16 cellular contexts compared by ENCODE assay signal in genomic region chr12:62977419-62977818, GRCh38. TPM values are rescaled to one million over a fixed set of nuclear protein-coding genes. Genes with fewer than 3 reads are reported as not detected.
DNase-seq lines count a peak whose midpoint lies in the region; ATAC-seq and TF ChIP-seq lines count a peak whose summit lies in the region.
"Had no signal": no experiment of that assay in that cellular context is flagged by ENCODE, and none has a peak within 500 bp of the region (broad histone marks: within the 10 kb centered on the region; RNA-seq: fewer than 3 reads in every experiment).

No MANE protein-coding gene starts in this region.

- H3K27me3 ChIP-seq in A673 (replicated peaks; ENCODE audit: insufficient read depth, low read depth, low read length, poor library complexity): no peaks in the 10 kb centered on the region
- H3K27me3 ChIP-seq: left lung had no signal

- TF ChIP-seq POLR2A in erythroblast (IDR thresholded peaks at IDR 0.05; ENCODE audit: low read length): no peak

- H3K27ac ChIP-seq in A673 (ENCODE audit: low read depth, low read length, poor library complexity, severe bottlenecking): no peak overlapping the region
- H3K27ac ChIP-seq: left lung had no signal

- H3K4me3 ChIP-seq in A673 (ENCODE audit: low read depth, low read length, poor library complexity, severe bottlenecking): peak overlapping the region; percentile 9
- H3K4me3 ChIP-seq: left lung had no signal

- CTCF ChIA-PET in A673 (lab: Charles Lee): no interaction called here

- intact Hi-C loops in A673 (cut with micrococcal nuclease; ENCODE audit: unreplicated experiment): no loop called here

- no peaks in the 10 kb centered on the region for H3K9me3 ChIP-seq in A673 (ENCODE audit: low read depth, low read length, poor library complexity, severe bottlenecking)
- H3K9me3 ChIP-seq: left lung had no signal

- BruUV-seq in A673 (replicated peaks; lab: Mats Ljungman, UMichigan): no TSS peak

- peaks cover 4% of the 10 kb centered on the region for H3K4me1 ChIP-seq in A673 (ENCODE audit: insufficient read depth, low read length, poor library complexity, severe bottlenecking)
- H3K4me1 ChIP-seq: left lung had no signal

- POLR2A ChIA-PET in A673 (lab: Charles Lee; ENCODE audit: low non-redundant PET): no interaction called here

- no peaks in the 10 kb centered on the region for H3K36me3 ChIP-seq in A673 (ENCODE audit: insufficient read depth, low read length, poor library complexity, severe bottlenecking)
- H3K36me3 ChIP-seq: left lung had no signal

- DNase-seq in A673 (ENCODE audit: low spot score): peak; percentile 75
- DNase-seq in GM04503 (ENCODE audit: low read depth): peak; percentile 3
- DNase-seq in NCI-H748 treated with DMSO at 0.1 percent for 48 hours (lab: John Stamatoyannopoulos, UW): peak; percentile 73
- peak; percentile 40 to 46 for DNase-seq in erythroblast (lab: John Stamatoyannopoulos, UW)
- no peak for DNase-seq in RKO (ENCODE audit: low spot score)
- DNase-seq in NCI-H446 treated with DMSO at 0.1 percent for 48 hours (lab: John Stamatoyannopoulos, UW): no peak
- no peak for DNase-seq in hypothalamus (lab: John Stamatoyannopoulos, UW)
- DNase-seq: activated CD4-positive, alpha-beta T cell treated with anti-CD3 and anti-CD28 coated beads for 1 hour; activated T-cell treated with anti-CD3 and anti-CD28 coated beads for 4 hours; head of caudate nucleus; left lung; NCI-H1048; retina; stimulated activated naive CD4-positive, alpha-beta T cell had no signal

- no peak for TF ChIP-seq CTCF in A673 (conservative IDR thresholded peaks at IDR 0.05; ENCODE audit: low read depth, low read length)

- no peak for ATAC-seq in HG03025 (IDR thresholded peaks at IDR 0.05; ENCODE audit: low FRiP score, unreplicated experiment)
- ATAC-seq: left lung had no signal

RNA-seq across cellular contexts. Expression of gene PPM1H, which starts 42.5 kb away (rescaled TPM):
- total RNA-seq in A673 (2021): 0.04 and 0.35 TPM in 2 replicates
- total RNA-seq: B cell had no signal

Comparison
In these comparisons a context has a peak if more than half of its experiments do, and no peak if none do; other contexts are left out.
1. DNase-seq: peak in A673 (single experiment), GM04503 (single experiment), NCI-H748 treated with DMSO at 0.1 percent for 48 hours (single experiment) and erythroblast (2 of 2); none in RKO (single experiment), NCI-H446 treated with DMSO at 0.1 percent for 48 hours (single experiment) and hypothalamus (0 of 51).